ENCODE assay signal across 1 cellular context in genomic region chr3:37925157-37925556, GRCh38.
TF ChIP-seq lines count a peak whose summit lies in the region.

No MANE protein-coding gene starts in this region.

TF ChIP-seq in H1, 55 proteins besides CTCF, POLR2A, EP300 and RAD21 (continued from another document):
- TF ChIP-seq GTF2F1 (IDR thresholded peaks at IDR 0.05; ENCODE audit: borderline replicate concordance, low read depth, low read length): no peak
- TF ChIP-seq PHF8 (conservative IDR thresholded peaks at IDR 0.05; ENCODE audit: low read depth, low read length): no peak
- no peak for TF ChIP-seq RFX5 (IDR thresholded peaks at IDR 0.05; ENCODE audit: borderline replicate concordance, low read depth, low read length)
- TF ChIP-seq CBX5 (IDR thresholded peaks at IDR 0.05; ENCODE audit: low read depth, low read length): no peak
